Comparison of ENCODE assay signal across 8 cellular contexts in genomic region chr1:17606826-17607440, GRCh38.
DNase-seq lines count a peak whose midpoint lies in the region; ATAC-seq, FAIRE-seq and TF ChIP-seq lines count a peak whose summit lies in the region.

No MANE protein-coding gene starts in this region.

- peak; percentile 95 for TF ChIP-seq CTCF in PC-3 (conservative IDR thresholded peaks at IDR 0.05; ENCODE audit: low read depth, low read length)
- TF ChIP-seq CTCF in astrocyte (IDR thresholded peaks at IDR 0.05; ENCODE audit: insufficient read depth, low read depth, low read length), result peak; percentile 90
- TF ChIP-seq CTCF in hepatocyte (IDR thresholded peaks at IDR 0.05; ENCODE audit: poor library complexity), result peak; percentile 91

- POLR2A ChIA-PET in HEK293T (lab: Yijun Ruan, JAX) (interaction anchor here (1.0 kb wide), 1 partner anchor 113 kb away, joined by 3 read pairs; no protein-coding TSS in a partner anchor), PC-3 (lab: Charles Lee; ENCODE audit: unreplicated experiment) (no interaction called here)

- in situ Hi-C loops in Caki2 (cut with HindIII; ENCODE audit: low pct_unique_long_range_greater_than_20kb, low sequenced_read_pairs), result no loop called here

- intact Hi-C loops in PC-3 (cut with micrococcal nuclease), result loop anchor here (1.0 kb wide), 2 partner anchors 105 to 113 kb away; no protein-coding TSS in a partner anchor

- H2AFZ ChIP-seq in PC-3 (ENCODE audit: low read length), result no peak overlapping the region
- no peak overlapping the region for H2AFZ ChIP-seq in astrocyte (ENCODE audit: low read depth, low read length)
- H2AFZ ChIP-seq in hepatocyte, result no peak overlapping the region

- H3K27me3 ChIP-seq in PC-3 (ENCODE audit: low read length) (no peaks in the 10 kb centered on the region), astrocyte (ENCODE audit: insufficient read depth, low read length) (no peaks in the 10 kb centered on the region), hepatocyte (no peaks in the 10 kb centered on the region), skeletal muscle tissue (ENCODE audit: control insufficient read depth in 3 of 3, insufficient read depth in 3 of 3, low read length in 3 of 3) (no peaks in the 10 kb centered on the region)

- peaks cover 13% of the 10 kb centered on the region for H3K36me3 Mint-ChIP-seq in astrocyte (ENCODE audit: low read depth, unreplicated experiment)

- H3K4me1 ChIP-seq in PC-3 (ENCODE audit: insufficient read depth, low read length), result no peaks in the 10 kb centered on the region
- no peaks in the 10 kb centered on the region for H3K4me1 ChIP-seq in astrocyte (ENCODE audit: insufficient read depth, low read length)
- no peaks in the 10 kb centered on the region for H3K4me1 ChIP-seq in hepatocyte (ENCODE audit: insufficient read depth)
- peaks cover 10 to 13% (median 12%) of the 10 kb centered on the region in 3 donors for H3K4me1 ChIP-seq in skeletal muscle tissue (ENCODE audit: control insufficient read depth in 3 of 3, insufficient read depth in 3 of 3, low read length in 3 of 3)

- ATAC-seq in PC-3 (peak; percentile 83), GM21423 (IDR thresholded peaks at IDR 0.05; ENCODE audit: unreplicated experiment) (no peak), GM18858 (IDR thresholded peaks at IDR 0.05; ENCODE audit: unreplicated experiment) (no peak)

- H4K20me1 ChIP-seq in PC-3 (ENCODE audit: low read length) (no peaks in the 10 kb centered on the region), astrocyte (ENCODE audit: insufficient read depth, low read length) (no peaks in the 10 kb centered on the region), hepatocyte (ENCODE audit: insufficient read depth, poor library complexity, severe bottlenecking) (no peaks in the 10 kb centered on the region)

- H3K4me2 ChIP-seq in PC-3 (ENCODE audit: low read length) (no peak overlapping the region), astrocyte (ENCODE audit: low read length) (no peak overlapping the region), hepatocyte (no peak overlapping the region)

- CTCF ChIA-PET in HEK293T (lab: Yijun Ruan, JAX), result interaction anchor here (0.6 to 3.2 kb wide), 26 partner anchors 9 to 116 kb away, joined by 3 to 54 read pairs (median 4); no protein-coding TSS in a partner anchor
- CTCF ChIA-PET in PC-3 (lab: Charles Lee), result interaction anchor here (0.6 to 1.5 kb wide), 7 partner anchors 19 to 168 kb away, joined by 3 to 18 read pairs (median 6); partner anchors contain the start of gene RCC2

- H3K79me2 ChIP-seq in PC-3 (ENCODE audit: low read length), result no peaks in the 10 kb centered on the region
- no peaks in the 10 kb centered on the region for H3K79me2 ChIP-seq in astrocyte (ENCODE audit: insufficient read depth, low read length)
- no peaks in the 10 kb centered on the region for H3K79me2 ChIP-seq in hepatocyte

- H3K9me3 ChIP-seq in PC-3 (ENCODE audit: low read length) (no peaks in the 10 kb centered on the region), astrocyte (ENCODE audit: insufficient read depth, low read depth, low read length) (no peaks in the 10 kb centered on the region), hepatocyte (ENCODE audit: low read depth) (no peaks in the 10 kb centered on the region), skeletal muscle tissue (ENCODE audit: control insufficient read depth in 3 of 3, low read length in 3 of 3) (no peaks in the 10 kb centered on the region)

- H3K4me3 Mint-ChIP-seq in astrocyte (ENCODE audit: unreplicated experiment), result no peak overlapping the region

- H3K9me2 ChIP-seq in PC-3 (replicated peaks; ENCODE audit: low read length), result no peaks in the 10 kb centered on the region
- H3K9me2 ChIP-seq in hepatocyte (replicated peaks; ENCODE audit: insufficient read depth), result no peaks in the 10 kb centered on the region

- no peak for FAIRE-seq in astrocyte (lab: Jason Lieb, UNC)

- H3K27ac ChIP-seq in PC-3 (ENCODE audit: low read length) (no peak overlapping the region), astrocyte (ENCODE audit: low read depth, low read length) (no peak overlapping the region), hepatocyte (no peak overlapping the region), skeletal muscle tissue (ENCODE audit: low read depth, low read length) (no peak overlapping the region)

- WGBS in hepatocyte (ENCODE audit: low lambda C conversion rate, missing lambda C conversion rate), result 70% methylated on average over 14 of the region's 14 CpGs

- no peaks in the 10 kb centered on the region for H3K9me3 Mint-ChIP-seq in astrocyte (ENCODE audit: unreplicated experiment)

- DNase-seq in Caki2 (ENCODE audit: low read depth), result peak; percentile 46
- DNase-seq in HEK293T (ENCODE audit: extremely low spot score), result peak; percentile 72
- DNase-seq in PC-3, result peak; percentile 79
- peak; percentile 24 for DNase-seq in astrocyte (ENCODE audit: low read depth)
- DNase-seq in hepatocyte (ENCODE audit: low spot score), result peak; percentile 83

- H3K9ac ChIP-seq in PC-3 (ENCODE audit: low read length), result no peak overlapping the region
- no peak overlapping the region for H3K9ac ChIP-seq in astrocyte (ENCODE audit: low read length)
- peak overlapping the region in 2 of 3 donors; percentile 1 to 69 for H3K9ac ChIP-seq in skeletal muscle tissue (ENCODE audit: low read depth in 1 of 3, low read length in 3 of 3)

- no peaks in the 10 kb centered on the region for H3K27me3 Mint-ChIP-seq in astrocyte (ENCODE audit: low read depth, unreplicated experiment)

- BruUV-seq in PC-3 (replicated peaks; lab: Mats Ljungman, UMichigan), result no TSS peak

- no peaks in the 10 kb centered on the region for H3F3A ChIP-seq in PC-3 (ENCODE audit: low read length, unreplicated experiment)

- H3K4me1 Mint-ChIP-seq in astrocyte (ENCODE audit: low read depth, unreplicated experiment), result peaks cover 5% of the 10 kb centered on the region

- H3K4me3 ChIP-seq in PC-3 (ENCODE audit: low read length) (no peak overlapping the region), astrocyte (ENCODE audit: insufficient read depth, low read depth, low read length) (no peak overlapping the region), hepatocyte (no peak overlapping the region), skeletal muscle tissue (ENCODE audit: low read length in 3 of 3) (peak overlapping the region in 1 of 3 donors; percentile 29)

- H3K27ac Mint-ChIP-seq in astrocyte (ENCODE audit: unreplicated experiment), result no peak overlapping the region

- no peaks in the 10 kb centered on the region for H3K36me3 ChIP-seq in PC-3 (ENCODE audit: low read depth, low read length)
- no peaks in the 10 kb centered on the region for H3K36me3 ChIP-seq in astrocyte (ENCODE audit: insufficient read depth, low read length)
- H3K36me3 ChIP-seq in hepatocyte (replicated peaks; ENCODE audit: insufficient read depth, low read depth), result no peaks in the 10 kb centered on the region
- H3K36me3 ChIP-seq in skeletal muscle tissue (ENCODE audit: control insufficient read depth in 3 of 3, insufficient read depth in 3 of 3, low read length in 3 of 3), result peaks cover 0 to 11% (median 10%) of the 10 kb centered on the region in 3 donors

TF ChIP-seq in HEK293T, 16 proteins besides CTCF, POLR2A, EP300 and RAD21:
- TF ChIP-seq CTBP1 (IDR thresholded peaks at IDR 0.05; ENCODE audit: borderline replicate concordance) (no peak), FOXA1 (IDR thresholded peaks at IDR 0.05) (no peak)

Comparison
In these comparisons a context has a peak if more than half of its experiments do, and no peak if none do; other contexts are left out.
1. DNase-seq: peak in every context shown above with its lines; median percentile 83 in hepatocyte; 79 in PC-3; 72 in HEK293T; 46 in Caki2; 24 in astrocyte.
2. H3K9ac ChIP-seq: peak in skeletal muscle tissue (2 of 3); none in PC-3 (single experiment) and astrocyte (single experiment).
3. Peak in every context shown above with its lines, with median percentiles within 50 percentile points of each other: CTCF ChIP-seq.